Comparison of ENCODE assay signal across 18 cellular contexts in genomic region chr12:132318135-132318534, GRCh38. TPM values are rescaled to one million over a fixed set of nuclear protein-coding genes. Genes with fewer than 3 reads are reported as not detected.
DNase-seq lines count a peak whose midpoint lies in the region; ATAC-seq and TF ChIP-seq lines count a peak whose summit lies in the region.
"Had no signal": no experiment of that assay in that cellular context is flagged by ENCODE, and none has a peak within 500 bp of the region (broad histone marks: within the 10 kb centered on the region; RNA-seq: fewer than 3 reads in every experiment).

No MANE protein-coding gene starts in this region.

- no peaks in the 10 kb centered on the region for H3K9me3 ChIP-seq in RWPE2 (ENCODE audit: severe bottlenecking)
- H3K9me3 ChIP-seq in lower lobe of right lung = no peaks in the 10 kb centered on the region
- H3K9me3 ChIP-seq in spleen = no peaks in the 10 kb centered on the region
- H3K9me3 ChIP-seq: BLaER1 had no signal

- intact Hi-C loops in Right ventricle myocardium superior (cut with DNase I) (no loop called here), Right ventricle myocardium inferior (cut with DNase I) (no loop called here), lower lobe of right lung (cut with DNase I) (no loop called here), spleen (cut with DNase I; ENCODE audit: low total_unique reads) (no loop called here)

- no peak for TF ChIP-seq CTCF in RWPE2 (IDR thresholded peaks at IDR 0.05; ENCODE audit: poor library complexity, severe bottlenecking)
- no peak for TF ChIP-seq CTCF in lower lobe of right lung (IDR thresholded peaks at IDR 0.05)
- TF ChIP-seq CTCF in spleen (IDR thresholded peaks at IDR 0.05 in 8 of 11, conservative IDR thresholded peaks at IDR 0.05 in 3 of 11) = no peak

- no peak overlapping the region for H3K27ac ChIP-seq in RWPE2 (ENCODE audit: poor library complexity, severe bottlenecking)
- H3K27ac ChIP-seq in lower lobe of right lung = no peak overlapping the region
- no peak overlapping the region for H3K27ac ChIP-seq in spleen
- H3K27ac ChIP-seq: BLaER1 had no signal

- H3K4me1 ChIP-seq in RWPE2 (ENCODE audit: insufficient read depth, poor library complexity, severe bottlenecking) (no peaks in the 10 kb centered on the region), lower lobe of right lung (no peaks in the 10 kb centered on the region), spleen (peaks cover 0 to 9% (median 1%) of the 10 kb centered on the region in 6 donors)

- H3K27me3 ChIP-seq in RWPE2 (ENCODE audit: insufficient read depth, poor library complexity, severe bottlenecking) (peaks cover 22% of the 10 kb centered on the region), lower lobe of right lung (ENCODE audit: low read depth) (peaks cover 43% of the 10 kb centered on the region), spleen (replicated peaks in 1 of 7) (peaks cover 0 to 84% (median 4%) of the 10 kb centered on the region in 7 donors)

- WGBS in spleen, 5 donors = 83 to 92% (median 86%) methylated on average over 10 of the region's 10 CpGs

- no peak for TF ChIP-seq POLR2A in spleen (IDR thresholded peaks at IDR 0.05)

- H3K36me3 ChIP-seq in RWPE2 (ENCODE audit: low read depth) (no peaks in the 10 kb centered on the region), lower lobe of right lung (no peaks in the 10 kb centered on the region), spleen (no peaks in the 10 kb centered on the region)
- H3K36me3 ChIP-seq: BLaER1 had no signal

- ATAC-seq in Right ventricle myocardium superior (ENCODE audit: poor library complexity) (no peak), Right ventricle myocardium inferior (no peak), RWPE2 (ENCODE audit: low read depth) (no peak), lower lobe of right lung (no peak)
- ATAC-seq: GM23338, HCT116 had no signal

- DNase-seq in Right ventricle myocardium superior = peak; percentile 25
- no peak for DNase-seq in Right ventricle myocardium inferior (ENCODE audit: missing footprints)
- peak; percentile 32 for DNase-seq in RWPE2 (ENCODE audit: low spot score)
- peak; percentile 32 for DNase-seq in lower lobe of right lung
- DNase-seq in spleen = peak; percentile 51
- DNase-seq in H4 (ENCODE audit: low spot score) = no peak
- DNase-seq in LoVo (ENCODE audit: low spot score) = no peak
- DNase-seq: 8988T; CD4-positive, alpha-beta memory T cell; DMS79 treated with DMSO at 0.1 percent for 48 hours; GF-D8; H7; HFFc6 had no signal

- H3K4me3 ChIP-seq in RWPE2 (ENCODE audit: severe bottlenecking) (no peak overlapping the region), lower lobe of right lung (no peak overlapping the region), spleen (no peak overlapping the region)
- H3K4me3 ChIP-seq: BLaER1, GM23338 had no signal

RNA-seq across cellular contexts. Expression of gene GALNT9, which starts 11.3 kb away (rescaled TPM):
- total RNA-seq in Right ventricle myocardium superior (not detected), Right ventricle myocardium inferior (not detected), lower lobe of right lung (not detected), spleen (1 to 10 TPM in 5 of 7 donors, under 1 TPM in 2; 0.52 to 2.4 (median 1.4) TPM)
- under 1 TPM; 0.20 to 0.51 (median 0.30) TPM for polyA plus RNA-seq in spleen
- total RNA-seq in H4 (2014; rRNA removed; shearing (Covaris generic)) = 1.2 and 1.7 TPM in 2 replicates
- total RNA-seq: CD4-positive, alpha-beta memory T cell; HFFc6 had no signal
- polyA plus RNA-seq: AG04450, CD14-positive monocyte had no signal

Comparison
In these comparisons a context has a peak if more than half of its experiments do, and no peak if none do; other contexts are left out.
1. DNase-seq: peak in Right ventricle myocardium superior (single experiment), RWPE2 (single experiment), lower lobe of right lung (single experiment) and spleen (single experiment); none in Right ventricle myocardium inferior (single experiment), H4 (single experiment) and LoVo (single experiment).